ENCODE assay signal across 26 cellular contexts in genomic region chr7:46493196-46493595, GRCh38.
DNase-seq lines count a peak whose midpoint lies in the region; TF ChIP-seq lines count a peak whose summit lies in the region.
"Had no signal": no experiment of that assay in that cellular context is flagged by ENCODE, and none has a peak within 500 bp of the region (broad histone marks: within the 10 kb centered on the region; RNA-seq: fewer than 3 reads in every experiment).

No MANE protein-coding gene starts in this region.

- no peaks in the 10 kb centered on the region for H4K20me1 ChIP-seq in GM23248 (ENCODE audit: insufficient read depth)
- H4K20me1 ChIP-seq: BLaER1 treated with 17β-estradiol and CSF1 and Interleukin-3, amounts not matched to agents 10 nM and 100 nM had no signal

- no peak for TF ChIP-seq EP300 in stomach (IDR thresholded peaks at IDR 0.05)

- peak overlapping the region; percentile 52 for H3K27ac Mint-ChIP-seq in osteocyte (ENCODE audit: unreplicated experiment)
- H3K27ac Mint-ChIP-seq in activated CD4-positive, alpha-beta memory T cell treated with anti-CD3 and anti-CD28 coated beads, Interleukin-2, amount 10 ng/mL, durations not matched to agents 7 days and 5 days = no peak overlapping the region
- H3K27ac Mint-ChIP-seq: activated CD8-positive, alpha-beta memory T cell treated with anti-CD3 and anti-CD28 coated beads, Interleukin-2, amount 10 ng/mL, durations not matched to agents 7 days and 5 days; activated naive CD8-positive, alpha-beta T cell treated with anti-CD3 and anti-CD28 coated beads, Interleukin-2, amount 10 ng/mL, durations not matched to agents 7 days and 5 days; naive thymus-derived CD4-positive, alpha-beta T cell had no signal

- in situ Hi-C loops in GM23248 (cut with MboI) = no loop called here

- CTCF ChIA-PET in activated CD4-positive, alpha-beta memory T cell treated with anti-CD3 and anti-CD28 coated beads, Interleukin-2, amount 10 ng/mL, durations not matched to agents 7 days and 5 days (lab: Charles Lee) = no interaction called here

- H3K4me3 ChIP-seq in H7 (ENCODE audit: insufficient read depth, low read depth, low read length) (no peak overlapping the region), epithelial cell of esophagus (ENCODE audit: low read length) (no peak overlapping the region), stomach (no peak overlapping the region), GM23248 (no peak overlapping the region)
- H3K4me3 ChIP-seq: BLaER1 treated with 17β-estradiol and CSF1 and Interleukin-3, amounts not matched to agents 10 nM and 100 nM; psoas muscle; sigmoid colon; thyroid gland had no signal

- H3K4me2 ChIP-seq in GM23248 (ENCODE audit: unreplicated experiment) = no peak overlapping the region
- H3K4me2 ChIP-seq: BLaER1 treated with 17β-estradiol and CSF1 and Interleukin-3, amounts not matched to agents 10 nM and 100 nM had no signal

- no peaks in the 10 kb centered on the region for H3K79me2 ChIP-seq in GM23248 (ENCODE audit: insufficient read depth)

- no peaks in the 10 kb centered on the region for H3K36me3 ChIP-seq in H7 (replicated peaks; ENCODE audit: control insufficient read depth, insufficient read depth, low read length)
- H3K36me3 ChIP-seq in stomach = no peaks in the 10 kb centered on the region
- H3K36me3 ChIP-seq in GM23248 (ENCODE audit: low read depth) = no peaks in the 10 kb centered on the region
- H3K36me3 ChIP-seq: BLaER1 treated with 17β-estradiol and CSF1 and Interleukin-3, amounts not matched to agents 10 nM and 100 nM; sigmoid colon; thyroid gland had no signal

- no peak overlapping the region for H3K9ac ChIP-seq in GM23248
- H3K9ac ChIP-seq: BLaER1 treated with 17β-estradiol and CSF1 and Interleukin-3, amounts not matched to agents 10 nM and 100 nM had no signal

- peaks cover 18% of the 10 kb centered on the region for H3K9me3 Mint-ChIP-seq in osteocyte (ENCODE audit: unreplicated experiment)
- H3K9me3 Mint-ChIP-seq in activated CD4-positive, alpha-beta memory T cell treated with anti-CD3 and anti-CD28 coated beads, Interleukin-2, amount 10 ng/mL, durations not matched to agents 7 days and 5 days = peaks cover 11% of the 10 kb centered on the region

- H3K4me3 Mint-ChIP-seq in osteocyte (ENCODE audit: unreplicated experiment) = no peak overlapping the region
- no peak overlapping the region for H3K4me3 Mint-ChIP-seq in activated CD4-positive, alpha-beta memory T cell treated with anti-CD3 and anti-CD28 coated beads, Interleukin-2, amount 10 ng/mL, durations not matched to agents 7 days and 5 days
- H3K4me3 Mint-ChIP-seq: activated CD8-positive, alpha-beta memory T cell treated with anti-CD3 and anti-CD28 coated beads, Interleukin-2, amount 10 ng/mL, durations not matched to agents 7 days and 5 days; activated naive CD8-positive, alpha-beta T cell treated with anti-CD3 and anti-CD28 coated beads, Interleukin-2, amount 10 ng/mL, durations not matched to agents 7 days and 5 days; activated T-cell treated with anti-CD3 and anti-CD28 coated beads, Interleukin-2, amount 50 U/mL, for 4 hours; naive thymus-derived CD4-positive, alpha-beta T cell had no signal

- H2AFZ ChIP-seq in GM23248 = no peak overlapping the region

- H3K27me3 Mint-ChIP-seq in osteocyte (ENCODE audit: unreplicated experiment) = no peaks in the 10 kb centered on the region
- no peaks in the 10 kb centered on the region for H3K27me3 Mint-ChIP-seq in activated CD4-positive, alpha-beta memory T cell treated with anti-CD3 and anti-CD28 coated beads, Interleukin-2, amount 10 ng/mL, durations not matched to agents 7 days and 5 days
- H3K27me3 Mint-ChIP-seq: activated CD8-positive, alpha-beta memory T cell treated with anti-CD3 and anti-CD28 coated beads, Interleukin-2, amount 10 ng/mL, durations not matched to agents 7 days and 5 days; activated naive CD8-positive, alpha-beta T cell treated with anti-CD3 and anti-CD28 coated beads, Interleukin-2, amount 10 ng/mL, durations not matched to agents 7 days and 5 days; naive thymus-derived CD4-positive, alpha-beta T cell had no signal

- intact Hi-C loops in stomach (cut with DNase I; ENCODE audit: low total_unique reads) = no loop called here

- POLR2A ChIA-PET in activated CD4-positive, alpha-beta memory T cell treated with anti-CD3 and anti-CD28 coated beads, Interleukin-2, amount 10 ng/mL, durations not matched to agents 7 days and 5 days (lab: Charles Lee) = no interaction called here

- H3K27ac ChIP-seq in stomach = no peak overlapping the region
- H3K27ac ChIP-seq in GM23248 = no peak overlapping the region
- H3K27ac ChIP-seq: BLaER1 treated with 17β-estradiol and CSF1 and Interleukin-3, amounts not matched to agents 10 nM and 100 nM; psoas muscle; RWPE1; thyroid gland had no signal

- H3F3A ChIP-seq in GM23248 (ENCODE audit: insufficient read depth) = peaks cover 20% of the 10 kb centered on the region

- H3K27me3 ChIP-seq in H7 (ENCODE audit: control insufficient read depth, insufficient read depth, low read length) (no peaks in the 10 kb centered on the region), stomach (no peaks in the 10 kb centered on the region), GM23248 (replicated peaks; ENCODE audit: insufficient read depth) (no peaks in the 10 kb centered on the region)
- H3K27me3 ChIP-seq: BLaER1 treated with 17β-estradiol and CSF1 and Interleukin-3, amounts not matched to agents 10 nM and 100 nM; sigmoid colon; thyroid gland had no signal

- peaks cover 2% of the 10 kb centered on the region for H3K36me3 Mint-ChIP-seq in osteocyte (ENCODE audit: unreplicated experiment)
- no peaks in the 10 kb centered on the region for H3K36me3 Mint-ChIP-seq in activated CD4-positive, alpha-beta memory T cell treated with anti-CD3 and anti-CD28 coated beads, Interleukin-2, amount 10 ng/mL, durations not matched to agents 7 days and 5 days (ENCODE audit: low read depth)
- H3K36me3 Mint-ChIP-seq: activated CD8-positive, alpha-beta memory T cell treated with anti-CD3 and anti-CD28 coated beads, Interleukin-2, amount 10 ng/mL, durations not matched to agents 7 days and 5 days; activated naive CD8-positive, alpha-beta T cell treated with anti-CD3 and anti-CD28 coated beads, Interleukin-2, amount 10 ng/mL, durations not matched to agents 7 days and 5 days; naive thymus-derived CD4-positive, alpha-beta T cell had no signal

- WGBS in stomach, 5 donors = 87 to 93% (median 90%) methylated on average over 4 of the region's 4 CpGs
- 93 to 94% methylated on average over 4 of the region's 4 CpGs for WGBS in GM23248 (ENCODE audit: low coverage in 1 of 2, low lambda C conversion rate in 2 of 2, missing lambda C conversion rate in 2 of 2), 2 experiments

- H3K4me1 ChIP-seq in stomach (no peaks in the 10 kb centered on the region), GM23248 (ENCODE audit: insufficient read depth) (peaks cover 15% of the 10 kb centered on the region)
- H3K4me1 ChIP-seq: BLaER1 treated with 17β-estradiol and CSF1 and Interleukin-3, amounts not matched to agents 10 nM and 100 nM; Caco-2; psoas muscle; thyroid gland had no signal

- TF ChIP-seq POLR2A in stomach (IDR thresholded peaks at IDR 0.05) = no peak

- no peak for TF ChIP-seq CTCF in epithelial cell of esophagus (IDR thresholded peaks at IDR 0.05; ENCODE audit: insufficient read depth, low read depth, low read length, missing control alignments)
- no peak for TF ChIP-seq CTCF in osteocyte (IDR thresholded peaks at IDR 0.05)
- no peak for TF ChIP-seq CTCF in stomach (IDR thresholded peaks at IDR 0.05)

- DNase-seq in H7 (peak; percentile 4), RPMI7951 (ENCODE audit: low read depth) (peak; percentile 43), epithelial cell of esophagus (ENCODE audit: low read depth) (peak; percentile 10), osteocyte (ENCODE audit: extremely low spot score, unreplicated experiment) (no peak), stomach (no peak), GM23248 (no peak)
- DNase-seq in activated CD4-positive, alpha-beta memory T cell treated with anti-CD3 and anti-CD28 coated beads, Interleukin-2, amount 10 ng/mL, durations not matched to agents 7 days and 5 days = no peak
- DNase-seq: activated CD8-positive, alpha-beta memory T cell treated with anti-CD3 and anti-CD28 coated beads, Interleukin-2, amount 10 ng/mL, durations not matched to agents 7 days and 5 days; activated gamma-delta T cell treated with Interleukin-2 at 50 U/mL for 16 hours; activated naive CD8-positive, alpha-beta T cell treated with anti-CD3 and anti-CD28 coated beads, Interleukin-2, amount 10 ng/mL, durations not matched to agents 7 days and 5 days; activated T-cell treated with anti-CD3 and anti-CD28 coated beads, Interleukin-2, amount 50 U/mL, for 4 hours; Caco-2; cerebellar nuclear complex; DMS79; GDM1; naive thymus-derived CD4-positive, alpha-beta T cell; NCI-H1092 treated with DMSO at 0.1 percent for 48 hours; NCI-H187; NCI-H446 treated with DMSO at 0.1 percent for 48 hours; NCI-H82; psoas muscle; sigmoid colon; stimulated activated CD4-positive, alpha-beta T cell treated with anti-CD3 and anti-CD28 coated beads, Interleukin-4, amount 100 ng/mL, for 1 hour; thyroid gland had no signal

- H3K9me3 ChIP-seq in stomach (peaks cover 0 to 8% (median 0%) of the 10 kb centered on the region in 4 donors), GM23248 (ENCODE audit: low read depth) (no peaks in the 10 kb centered on the region)
- H3K9me3 ChIP-seq: Caco-2, psoas muscle, sigmoid colon, thyroid gland had no signal

- H3K9me2 ChIP-seq in GM23248 (ENCODE audit: insufficient read depth) = no peaks in the 10 kb centered on the region

- peaks cover 27% of the 10 kb centered on the region for H3K4me1 Mint-ChIP-seq in osteocyte (ENCODE audit: unreplicated experiment)
- no peaks in the 10 kb centered on the region for H3K4me1 Mint-ChIP-seq in activated CD4-positive, alpha-beta memory T cell treated with anti-CD3 and anti-CD28 coated beads, Interleukin-2, amount 10 ng/mL, durations not matched to agents 7 days and 5 days
- H3K4me1 Mint-ChIP-seq: activated CD8-positive, alpha-beta memory T cell treated with anti-CD3 and anti-CD28 coated beads, Interleukin-2, amount 10 ng/mL, durations not matched to agents 7 days and 5 days; activated naive CD8-positive, alpha-beta T cell treated with anti-CD3 and anti-CD28 coated beads, Interleukin-2, amount 10 ng/mL, durations not matched to agents 7 days and 5 days; naive thymus-derived CD4-positive, alpha-beta T cell had no signal

Comparison
In these comparisons a context has a peak if more than half of its experiments do, and no peak if none do; other contexts are left out.
1. DNase-seq: peak in H7 (single experiment), RPMI7951 (single experiment) and epithelial cell of esophagus (single experiment); none in osteocyte (single experiment), activated CD4-positive, alpha-beta memory T cell treated with anti-CD3 and anti-CD28 coated beads, Interleukin-2, amount 10 ng/mL, durations not matched to agents 7 days and 5 days (single experiment), stomach (single experiment) and GM23248 (single experiment).